9 cellular contexts compared by ENCODE assay signal in genomic region chr6:144350176-144350575, GRCh38.
DNase-seq lines count a peak whose midpoint lies in the region; ATAC-seq and TF ChIP-seq lines count a peak whose summit lies in the region.
"Had no signal": no experiment of that assay in that cellular context is flagged by ENCODE, and none has a peak within 500 bp of the region (broad histone marks: within the 10 kb centered on the region; RNA-seq: fewer than 3 reads in every experiment).

No MANE protein-coding gene starts in this region.

- H3K4me3 Mint-ChIP-seq in stimulated activated memory B cell treated with anti-CD40 and anti-IgM and Interleukin-4, amounts not matched to agents 10 μg/mL and 1 μg/mL and 100 μg/mL, for 72 hours: peak overlapping the region; percentile 62

- H3K4me1 ChIP-seq in breast epithelium: peaks cover 0 to 11% of the 10 kb centered on the region in 2 donors

- peaks cover 23% of the 10 kb centered on the region for H3K36me3 Mint-ChIP-seq in stimulated activated memory B cell treated with anti-CD40 and anti-IgM and Interleukin-4, amounts not matched to agents 10 μg/mL and 1 μg/mL and 100 μg/mL, for 72 hours

- H3K27ac ChIP-seq in breast epithelium: peak overlapping the region; percentile 10 to 75

- peaks cover 3% of the 10 kb centered on the region for H3K9me3 Mint-ChIP-seq in stimulated activated memory B cell treated with anti-CD40 and anti-IgM and Interleukin-4, amounts not matched to agents 10 μg/mL and 1 μg/mL and 100 μg/mL, for 72 hours

- peaks cover 87% of the 10 kb centered on the region for H3K4me1 Mint-ChIP-seq in stimulated activated memory B cell treated with anti-CD40 and anti-IgM and Interleukin-4, amounts not matched to agents 10 μg/mL and 1 μg/mL and 100 μg/mL, for 72 hours

- intact Hi-C loops in breast epithelium (cut with DNase I; ENCODE audit: low total_unique reads): no loop called here

- H3K27me3 ChIP-seq in breast epithelium: no peaks in the 10 kb centered on the region

- TF ChIP-seq POLR2A in breast epithelium (IDR thresholded peaks at IDR 0.05): no peak

- H3K27me3 Mint-ChIP-seq in stimulated activated memory B cell treated with anti-CD40 and anti-IgM and Interleukin-4, amounts not matched to agents 10 μg/mL and 1 μg/mL and 100 μg/mL, for 72 hours: no peaks in the 10 kb centered on the region

- TF ChIP-seq CTCF in breast epithelium (IDR thresholded peaks at IDR 0.05) (no peak), GM10266 (IDR thresholded peaks at IDR 0.05; ENCODE audit: control insufficient read depth, insufficient read depth, low read depth, missing control alignments) (no peak)

- peak; percentile 12 to 43 for ATAC-seq in activated CD4-positive, CD25-positive, alpha-beta regulatory T cell treated with anti-CD3 and anti-CD28 coated beads, Interleukin-2, amount 50 U/mL, for 24 hours
- peak; percentile 28 for ATAC-seq in HG03342 (IDR thresholded peaks at IDR 0.05; ENCODE audit: unreplicated experiment)
- ATAC-seq in stimulated activated memory B cell treated with anti-CD40 and anti-IgM and Interleukin-4, amounts not matched to agents 10 μg/mL and 1 μg/mL and 100 μg/mL, for 72 hours: peak; percentile 59

- no peaks in the 10 kb centered on the region for H3K36me3 ChIP-seq in breast epithelium

- peak overlapping the region; percentile 51 for H3K27ac Mint-ChIP-seq in stimulated activated memory B cell treated with anti-CD40 and anti-IgM and Interleukin-4, amounts not matched to agents 10 μg/mL and 1 μg/mL and 100 μg/mL, for 72 hours

- H3K4me3 ChIP-seq in breast epithelium: no peak overlapping the region

- DNase-seq in activated CD4-positive, CD25-positive, alpha-beta regulatory T cell treated with anti-CD3 and anti-CD28 coated beads, Interleukin-2, amount 50 U/mL, for 72 hours: no peak
- DNase-seq in breast epithelium (ENCODE audit: low spot score in 2 of 2) (no peak), GM10266 (ENCODE audit: extremely low spot score) (no peak)
- no peak for DNase-seq in effector CD4-positive, alpha-beta T cell
- DNase-seq in stimulated activated naive CD4-positive, alpha-beta T cell treated with Interleukin-2 at 50 U/mL for 16 hours (lab: John Stamatoyannopoulos, UW): no peak
- DNase-seq: kidney had no signal

- H3K9me3 ChIP-seq in breast epithelium: no peaks in the 10 kb centered on the region
